Comparison of ENCODE assay signal across 9 cellular contexts in the genomic region with DNA sequence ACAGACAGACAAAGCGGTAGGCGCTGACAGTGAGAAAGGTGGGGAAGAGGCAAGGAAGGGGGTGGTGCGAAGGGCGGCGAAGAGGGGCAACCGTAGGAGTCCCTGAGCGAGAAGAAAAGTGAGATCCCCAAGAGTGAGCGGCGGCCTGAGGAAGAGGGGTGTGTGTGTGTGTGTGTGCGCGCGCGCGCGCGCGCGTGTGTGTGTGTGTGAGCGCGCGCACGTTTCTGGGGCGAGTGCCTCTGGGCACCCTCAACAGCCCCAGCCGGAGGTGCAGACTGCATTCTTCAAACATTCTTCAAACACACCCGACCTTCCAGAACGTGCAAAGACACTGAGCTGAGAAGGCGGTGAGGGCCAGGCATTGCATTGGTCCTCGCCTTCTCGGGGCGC.
A peak's percentile ranks its signal among the peaks of the same experiment; 100 is the strongest.
DNase-seq lines count a peak whose midpoint lies in the region; ATAC-seq, FAIRE-seq and TF ChIP-seq lines count a peak whose summit lies in the region.
"Had no signal": no experiment of that assay in that cellular context is flagged by ENCODE, and none has a peak within 500 bp of the region (broad histone marks: within the 10 kb centered on the region; RNA-seq: fewer than 3 reads in every experiment).

No MANE protein-coding gene starts in this region.

- H3K4me1 ChIP-seq in lower lobe of right lung (peaks cover 10% of the 10 kb centered on the region), thyroid gland (peaks cover 6 to 10% of the 10 kb centered on the region in 2 donors)

- no peak for TF ChIP-seq CTCF in astrocyte of the spinal cord (IDR thresholded peaks at IDR 0.05; ENCODE audit: low read depth, low read length)
- TF ChIP-seq CTCF in lower lobe of right lung (IDR thresholded peaks at IDR 0.05): no peak
- TF ChIP-seq CTCF in thyroid gland (IDR thresholded peaks at IDR 0.05): no peak

- no peak for TF ChIP-seq POLR2A in thyroid gland (IDR thresholded peaks at IDR 0.05)
- TF ChIP-seq POLR2A in H54 (IDR thresholded peaks at IDR 0.05; ENCODE audit: low read depth, low read length): no peak

- intact Hi-C loops in lower lobe of right lung (cut with DNase I) (no loop called here), thyroid gland (cut with DNase I) (no loop called here)

- FAIRE-seq in H54 (lab: Jason Lieb, UNC): no peak
- FAIRE-seq: G401.6 had no signal

- H3K36me3 ChIP-seq in lower lobe of right lung (no peaks in the 10 kb centered on the region), thyroid gland (no peaks in the 10 kb centered on the region)

- no peaks in the 10 kb centered on the region for H3K9me3 ChIP-seq in lower lobe of right lung
- no peaks in the 10 kb centered on the region for H3K9me3 ChIP-seq in thyroid gland

- no peak overlapping the region for H3K27ac ChIP-seq in lower lobe of right lung
- H3K27ac ChIP-seq in thyroid gland: no peak overlapping the region

- 7 to 15% methylated on average over 27 to 30 of the region's 30 CpGs for WGBS in thyroid gland, 2 donors

- DNase-seq in activated naive CD4-positive, alpha-beta T cell treated with Interleukin-2 at 50 U/mL for 16 hours: peak; percentile 7
- DNase-seq in activated naive CD4-positive, alpha-beta T cell (lab: John Stamatoyannopoulos, UW): no peak
- DNase-seq in astrocyte of the spinal cord (ENCODE audit: low read depth, low spot score): peak; percentile 14
- peak; percentile 67 for DNase-seq in lower lobe of right lung
- peak; percentile 65 to 69 for DNase-seq in thyroid gland
- no peak for DNase-seq in DMS79 (lab: John Stamatoyannopoulos, UW)
- no peak for DNase-seq in H54 (ENCODE audit: insufficient read length, low spot score)
- DNase-seq in foreskin melanocyte: no peak

- in situ Hi-C loops in astrocyte of the spinal cord (cut with HindIII; ENCODE audit: low sequenced_read_pairs): no loop called here

- peak; percentile 72 to 84 for ATAC-seq in lower lobe of right lung

- no peak overlapping the region for H3K4me3 ChIP-seq in astrocyte of the spinal cord (ENCODE audit: low read depth, low read length)
- peak overlapping the region; percentile 39 for H3K4me3 ChIP-seq in lower lobe of right lung
- H3K4me3 ChIP-seq in thyroid gland (replicated peaks in 1 of 3): peak overlapping the region in 1 of 3 donors; percentile 28

- H3K27me3 ChIP-seq in lower lobe of right lung (ENCODE audit: low read depth): peaks cover 23% of the 10 kb centered on the region
- H3K27me3 ChIP-seq in thyroid gland: no peaks in the 10 kb centered on the region

Comparison
In these comparisons a context has a peak if more than half of its experiments do, and no peak if none do; other contexts are left out.
1. DNase-seq: peak in activated naive CD4-positive, alpha-beta T cell treated with Interleukin-2 at 50 U/mL for 16 hours (single experiment), astrocyte of the spinal cord (single experiment), lower lobe of right lung (single experiment) and thyroid gland (2 of 2); none in activated naive CD4-positive, alpha-beta T cell (0 of 4), DMS79 (single experiment), H54 (single experiment) and foreskin melanocyte (single experiment).